ENCODE assay signal across 8 cellular contexts in genomic region chr11:66317766-66318575, GRCh38. TPM values are rescaled to one million over a fixed set of nuclear protein-coding genes. Genes with fewer than 3 reads are reported as not detected.
A peak's percentile ranks its signal among the peaks of the same experiment; 100 is the strongest.
DNase-seq lines count a peak whose midpoint lies in the region; ATAC-seq and TF ChIP-seq lines count a peak whose summit lies in the region.

No MANE protein-coding gene starts in this region.

- ATAC-seq in RWPE2 (ENCODE audit: low read depth): peak; percentile 42; the same call in 1 of the 3 replicates
- peak; percentile 15 for ATAC-seq in lung (ENCODE audit: insufficient read depth, low FRiP score)
- no peak for ATAC-seq in GM19023 (IDR thresholded peaks at IDR 0.05; ENCODE audit: unreplicated experiment)
- no peak for ATAC-seq in HG03280 (IDR thresholded peaks at IDR 0.05; ENCODE audit: unreplicated experiment)
- ATAC-seq in HG03442 (IDR thresholded peaks at IDR 0.05; ENCODE audit: unreplicated experiment): no peak

- peaks cover 6% of the 10 kb centered on the region for H3K4me1 ChIP-seq in RWPE2 (ENCODE audit: insufficient read depth, poor library complexity, severe bottlenecking)
- peaks cover 0 to 22% of the 10 kb centered on the region in 2 donors for H3K4me1 ChIP-seq in lung (ENCODE audit: control insufficient read depth in 2 of 2, insufficient read depth in 2 of 2, low read length in 2 of 2)
- peaks cover 44% of the 10 kb centered on the region for H3K4me1 ChIP-seq in thymus (ENCODE audit: control insufficient read depth, insufficient read depth, low read length)

- H3K27ac ChIP-seq in RWPE2 (ENCODE audit: poor library complexity, severe bottlenecking) (peak overlapping the region; percentile 2), lung (ENCODE audit: low read depth in 1 of 2, low read length in 1 of 2) (peak overlapping the region; percentile 63 to 88), thymus (ENCODE audit: low read depth) (peak overlapping the region; percentile 100)

- H3K27me3 ChIP-seq in RWPE2 (ENCODE audit: insufficient read depth, poor library complexity, severe bottlenecking) (no peaks in the 10 kb centered on the region), lung (ENCODE audit: control insufficient read depth, insufficient read depth) (no peaks in the 10 kb centered on the region), thymus (ENCODE audit: control insufficient read depth, insufficient read depth) (no peaks in the 10 kb centered on the region)

- H3K9me3 ChIP-seq in RWPE2 (ENCODE audit: severe bottlenecking): peaks cover 3% of the 10 kb centered on the region
- no peaks in the 10 kb centered on the region for H3K9me3 ChIP-seq in lung (ENCODE audit: control insufficient read depth in 2 of 2, insufficient read depth in 1 of 2, low read length in 1 of 2)
- no peaks in the 10 kb centered on the region for H3K9me3 ChIP-seq in thymus (ENCODE audit: control insufficient read depth)

- no peak for TF ChIP-seq CTCF in RWPE2 (IDR thresholded peaks at IDR 0.05; ENCODE audit: poor library complexity, severe bottlenecking)
- TF ChIP-seq CTCF in lung (IDR thresholded peaks at IDR 0.05; ENCODE audit: control extremely low read depth, extremely low read depth): no peak

- WGBS in lung, 2 donors: 12 to 26% methylated on average over 15 of the region's 15 CpGs
- WGBS in thymus: 12% methylated on average over 15 of the region's 15 CpGs

- no peak overlapping the region for H3K4me3 ChIP-seq in RWPE2 (ENCODE audit: severe bottlenecking)
- no peak overlapping the region for H3K4me3 ChIP-seq in lung
- H3K4me3 ChIP-seq in thymus (ENCODE audit: low read length): peak overlapping the region; percentile 43

- H3K36me3 ChIP-seq in RWPE2 (ENCODE audit: low read depth) (no peaks in the 10 kb centered on the region), lung (ENCODE audit: control insufficient read depth in 2 of 2, insufficient read depth in 2 of 2, low read length in 2 of 2) (no peaks in the 10 kb centered on the region), thymus (ENCODE audit: control insufficient read depth, insufficient read depth) (no peaks in the 10 kb centered on the region)

- DNase-seq in H4 (ENCODE audit: low spot score): peak; percentile 45
- no peak for DNase-seq in RWPE2 (ENCODE audit: low spot score)
- DNase-seq in central memory CD4-positive, alpha-beta T cell: peak; percentile 53
- DNase-seq in lung (ENCODE audit: low spot score): peak; percentile 60

RNA-seq across cellular contexts. Expression of gene CD248, which starts 1.1 kb away (rescaled TPM):
- not detected in 2 replicates for total RNA-seq in H4 (2014; rRNA removed; shearing (Covaris generic))
- 10 to 100 TPM; 25.9 to 53.5 TPM for total RNA-seq in lung
- polyA plus RNA-seq in lung (10 to 100 TPM in 1 of 2 donors, 1 to 10 TPM in 1; 9.2 to 20.1 TPM), thymus (7.7 TPM)

RNA-seq across cellular contexts. Expression of gene RIN1, which starts 18.3 kb away (rescaled TPM):
- total RNA-seq in H4 (2014; rRNA removed; shearing (Covaris generic)): 4.3 and 7.4 TPM in 2 replicates
- 10 to 100 TPM in 1 of 2 donors, 1 to 10 TPM in 1; 1.9 to 15.1 TPM for total RNA-seq in lung
- polyA plus RNA-seq in lung (10 to 100 TPM in 1 of 2 donors, 1 to 10 TPM in 1; 6.9 to 12.4 TPM), thymus (5.8 TPM)

RNA-seq across cellular contexts. Expression of gene TMEM151A, which starts 26.3 kb away (rescaled TPM):
- 0.08 and 0.10 TPM in 2 replicates for total RNA-seq in H4 (2014; rRNA removed; shearing (Covaris generic))
- under 1 TPM; 0.23 to 0.28 TPM for total RNA-seq in lung
- polyA plus RNA-seq in lung (under 1 TPM; 0.09 to 0.91 TPM), thymus (0.02 TPM)

RNA-seq across cellular contexts. Expression of gene BRMS1, which starts 26.9 kb away (rescaled TPM):
- 88.2 and 107 TPM in 2 replicates for total RNA-seq in H4 (2014; rRNA removed; shearing (Covaris generic))
- total RNA-seq in lung: 10 to 100 TPM; 23.7 to 38.0 TPM
- polyA plus RNA-seq in lung (10 to 100 TPM; 60.4 to 88.7 TPM), thymus (63.0 TPM)

RNA-seq across cellular contexts. Expression of gene YIF1A, which starts 29.0 kb away (rescaled TPM):
- total RNA-seq in H4 (2014; rRNA removed; shearing (Covaris generic)): 114 and 120 TPM in 2 replicates
- 100 to 1,000 TPM in 1 of 2 donors, 10 to 100 TPM in 1; 46.6 to 123 TPM for total RNA-seq in lung
- polyA plus RNA-seq in lung (100 to 1,000 TPM; 105 to 128 TPM), thymus (57.3 TPM)

Comparison
In these comparisons a context has a peak if more than half of its experiments do, and no peak if none do; other contexts are left out.
1. ATAC-seq: peak in RWPE2 (single experiment) and lung (single experiment); none in GM19023 (single experiment), HG03280 (single experiment) and HG03442 (single experiment).
2. H3K27ac ChIP-seq: peak in every context shown above with its lines; median percentile 100 in thymus; 76 in lung; 2 in RWPE2.
3. RNA of gene CD248, which starts 1.1 kb away (total RNA-seq): 25.9 to 53.5 TPM in lung; not detected in H4; every median in the first group is over 10 times any median in the second.